1 cellular context compared by ENCODE assay signal in the genomic region with DNA sequence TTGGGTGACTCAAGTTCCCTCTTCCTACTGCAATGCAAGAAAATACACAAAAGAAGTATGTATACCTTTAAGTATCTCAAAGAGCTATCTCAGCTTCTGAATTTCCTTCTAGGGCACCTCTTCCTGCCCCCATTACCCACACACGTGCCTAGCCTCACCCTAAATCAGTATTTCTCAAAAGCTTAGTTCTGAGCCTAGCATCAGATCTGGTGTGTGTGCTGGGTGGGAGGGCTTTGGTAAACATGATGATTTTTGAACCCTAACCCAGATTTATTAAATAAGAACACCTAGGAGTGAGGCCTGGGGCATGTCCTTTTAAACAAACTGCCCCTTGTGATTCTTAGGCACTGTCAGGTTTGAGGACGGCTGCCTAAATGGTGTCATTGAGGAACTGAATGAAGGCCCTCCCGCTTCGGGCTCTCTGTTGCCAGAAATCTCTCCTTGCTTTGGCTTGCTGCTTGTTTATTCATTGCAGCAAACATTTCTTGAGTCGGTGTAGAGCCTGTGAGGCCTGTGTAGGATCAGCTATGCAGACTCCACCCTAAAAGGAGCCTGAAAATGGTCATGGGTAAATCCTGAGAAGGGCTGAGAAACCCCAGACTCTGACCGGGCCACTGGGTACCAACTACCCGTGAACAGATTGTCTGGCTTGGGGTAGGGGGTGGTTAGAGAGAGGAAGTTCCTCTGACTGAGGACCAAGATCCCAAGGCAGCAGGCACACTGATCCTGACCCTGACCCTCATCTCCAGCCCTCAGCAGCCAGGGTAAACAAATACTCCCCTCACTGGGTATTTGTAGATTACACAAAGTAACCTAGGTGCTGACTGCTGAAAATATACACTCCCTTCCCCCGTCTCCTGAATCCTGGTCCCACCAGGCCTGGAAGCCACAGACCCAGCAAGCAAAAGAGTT.
TF ChIP-seq lines count a peak whose summit lies in the region.

No MANE protein-coding gene starts in this region.

TF ChIP-seq in H1, 55 proteins besides CTCF, POLR2A, EP300 and RAD21:
- TF ChIP-seq, protein P1, sequence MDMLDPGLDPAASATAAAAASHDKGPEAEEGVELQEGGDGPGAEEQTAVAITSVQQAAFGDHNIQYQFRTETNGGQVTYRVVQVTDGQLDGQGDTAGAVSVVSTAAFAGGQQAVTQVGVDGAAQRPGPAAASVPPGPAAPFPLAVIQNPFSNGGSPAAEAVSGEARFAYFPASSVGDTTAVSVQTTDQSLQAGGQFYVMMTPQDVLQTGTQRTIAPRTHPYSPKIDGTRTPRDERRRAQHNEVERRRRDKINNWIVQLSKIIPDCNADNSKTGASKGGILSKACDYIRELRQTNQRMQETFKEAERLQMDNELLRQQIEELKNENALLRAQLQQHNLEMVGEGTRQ (IDR thresholded peaks at IDR 0.05; ENCODE audit: low read length), result no peak
- no peak for TF ChIP-seq SP4 (IDR thresholded peaks at IDR 0.05; ENCODE audit: low read length)
- no peak for TF ChIP-seq SIN3A (conservative IDR thresholded peaks at IDR 0.05 in 1 of 2, IDR thresholded peaks at IDR 0.05 in 1 of 2; ENCODE audit: low read depth in 1 of 2, low read length in 2 of 2)
- no peak for TF ChIP-seq CHD2 (IDR thresholded peaks at IDR 0.05; ENCODE audit: low read length)
- TF ChIP-seq RFX5 (IDR thresholded peaks at IDR 0.05; ENCODE audit: borderline replicate concordance, low read depth, low read length), result no peak
- no peak for TF ChIP-seq SRF (IDR thresholded peaks at IDR 0.05; ENCODE audit: low read depth, low read length)
- no peak for TF ChIP-seq CREB1 (IDR thresholded peaks at IDR 0.05)
- TF ChIP-seq SAP30 (IDR thresholded peaks at IDR 0.05; ENCODE audit: insufficient read depth, insufficient replicate concordance, low read length), result no peak
- no peak for TF ChIP-seq RNF2 (IDR thresholded peaks at IDR 0.05; ENCODE audit: borderline replicate concordance, low read depth, low read length, missing control alignments, poor library complexity, severe bottlenecking)
- TF ChIP-seq JUN (IDR thresholded peaks at IDR 0.05; ENCODE audit: low read depth, low read length), result no peak
- no peak for TF ChIP-seq FOSL1 (IDR thresholded peaks at IDR 0.05; ENCODE audit: insufficient read depth, low read depth, low read length)
- TF ChIP-seq, protein P2, sequence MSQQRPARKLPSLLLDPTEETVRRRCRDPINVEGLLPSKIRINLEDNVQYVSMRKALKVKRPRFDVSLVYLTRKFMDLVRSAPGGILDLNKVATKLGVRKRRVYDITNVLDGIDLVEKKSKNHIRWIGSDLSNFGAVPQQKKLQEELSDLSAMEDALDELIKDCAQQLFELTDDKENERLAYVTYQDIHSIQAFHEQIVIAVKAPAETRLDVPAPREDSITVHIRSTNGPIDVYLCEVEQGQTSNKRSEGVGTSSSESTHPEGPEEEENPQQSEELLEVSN (IDR thresholded peaks at IDR 0.05), result no peak
- no peak for TF ChIP-seq ZNF274 (IDR thresholded peaks at IDR 0.05; ENCODE audit: borderline replicate concordance, extremely low read depth, low read length)
- no peak for TF ChIP-seq TCF12 (IDR thresholded peaks at IDR 0.05; ENCODE audit: low read depth, low read length)
